ENCODE assay signal across 8 cellular contexts in the genomic region with DNA sequence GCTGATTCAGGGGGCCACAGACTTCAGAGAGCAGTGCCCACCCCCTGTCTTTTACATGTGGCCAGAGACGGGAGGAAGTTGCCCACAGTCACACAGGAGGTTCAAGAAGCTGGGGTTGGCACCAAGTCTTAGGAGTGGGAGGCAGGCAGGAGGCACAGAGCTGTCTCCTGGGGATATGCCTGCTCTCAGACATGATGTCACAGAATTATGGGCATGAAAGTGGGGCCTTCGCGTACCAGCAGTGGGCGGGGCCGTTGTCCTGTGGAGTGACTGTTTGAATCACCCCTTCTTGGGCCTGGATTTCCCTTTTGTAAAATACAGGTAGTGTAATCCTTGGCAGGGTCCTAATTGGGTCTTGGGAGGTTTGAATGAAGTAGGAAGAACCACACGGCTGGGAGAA.
DNase-seq lines count a peak whose midpoint lies in the region; ATAC-seq and TF ChIP-seq lines count a peak whose summit lies in the region.

No MANE protein-coding gene starts in this region.

- ATAC-seq in GM21529 (IDR thresholded peaks at IDR 0.05; ENCODE audit: unreplicated experiment) = peak; percentile 35

- no peak for TF ChIP-seq CTCF in Loucy (conservative IDR thresholded peaks at IDR 0.05; ENCODE audit: low read length)
- TF ChIP-seq CTCF in esophagus muscularis mucosa (IDR thresholded peaks at IDR 0.05) = no peak
- TF ChIP-seq CTCF in stomach (IDR thresholded peaks at IDR 0.05) = no peak

- WGBS in esophagus muscularis mucosa = 63% methylated on average over 4 of the region's 6 CpGs
- 64 to 74% (median 65%) methylated on average over 6 of the region's 6 CpGs for WGBS in stomach, 5 donors

- H2AFZ ChIP-seq in Loucy (ENCODE audit: low read length) = no peak overlapping the region

- no peaks in the 10 kb centered on the region for H3F3A ChIP-seq in Loucy (ENCODE audit: low read depth)

- TF ChIP-seq POLR2A in esophagus muscularis mucosa (IDR thresholded peaks at IDR 0.05; ENCODE audit: low read depth) = no peak
- TF ChIP-seq POLR2A in stomach (IDR thresholded peaks at IDR 0.05) = no peak

- peaks cover 33% of the 10 kb centered on the region; the same call in 1 of the 2 replicates for H3K79me2 ChIP-seq in Loucy (ENCODE audit: insufficient read depth, low read length)

- H3K27me3 ChIP-seq in Loucy (ENCODE audit: insufficient read depth, low read length, poor library complexity, severe bottlenecking) (no peaks in the 10 kb centered on the region), esophagus muscularis mucosa (no peaks in the 10 kb centered on the region), stomach (no peaks in the 10 kb centered on the region)

- intact Hi-C loops in esophagus muscularis mucosa (cut with DNase I) (no loop called here), stomach (cut with DNase I; ENCODE audit: low total_unique reads) (no loop called here)

- no peak for TF ChIP-seq EP300 in esophagus muscularis mucosa (IDR thresholded peaks at IDR 0.05)
- no peak for TF ChIP-seq EP300 in stomach (IDR thresholded peaks at IDR 0.05)

- no peaks in the 10 kb centered on the region for H3K9me3 ChIP-seq in Loucy (ENCODE audit: insufficient read depth, low read depth, low read length)
- H3K9me3 ChIP-seq in esophagus muscularis mucosa = no peaks in the 10 kb centered on the region
- no peaks in the 10 kb centered on the region for H3K9me3 ChIP-seq in stomach

- peak overlapping the region; percentile 59 to 76 (median 71) for H3K27ac ChIP-seq in esophagus muscularis mucosa (replicated peaks in 1 of 4)
- H3K27ac ChIP-seq in stomach = peak overlapping the region; percentile 31 to 89 (median 78)

- peaks cover 16% of the 10 kb centered on the region for H4K20me1 ChIP-seq in Loucy (ENCODE audit: insufficient read depth, low read length, poor library complexity, severe bottlenecking)

- peak overlapping the region; percentile 77 for H3K4me2 ChIP-seq in Loucy (ENCODE audit: low read depth, low read length, poor library complexity, severe bottlenecking)

- peak; percentile 58 for DNase-seq in GF-D8 (lab: John Stamatoyannopoulos, UW)
- DNase-seq in esophagus muscularis mucosa (ENCODE audit: extremely low spot score) = no peak
- no peak for DNase-seq in stomach
- DNase-seq in NCI-H774 (lab: John Stamatoyannopoulos, UW) = no peak
- no peak for DNase-seq in NCI-H82 treated with DMSO at 0.1 percent for 48 hours (lab: John Stamatoyannopoulos, UW; ENCODE audit: unreplicated experiment)
- DNase-seq in NCI-H2107 (lab: John Stamatoyannopoulos, UW) = no peak

- peak overlapping the region; percentile 69 for H3K9ac ChIP-seq in Loucy (ENCODE audit: low read depth, low read length, poor library complexity, severe bottlenecking)

- peaks cover 33% of the 10 kb centered on the region for H3K4me1 ChIP-seq in Loucy (ENCODE audit: insufficient read depth, low read length, poor library complexity, severe bottlenecking)
- H3K4me1 ChIP-seq in esophagus muscularis mucosa = peaks cover 94 to 100% (median 98%) of the 10 kb centered on the region in 4 donors
- H3K4me1 ChIP-seq in stomach = peaks cover 74 to 100% (median 91%) of the 10 kb centered on the region in 4 donors

- peak overlapping the region; percentile 50 for H3K4me3 ChIP-seq in Loucy (ENCODE audit: low read length, poor library complexity, severe bottlenecking)
- no peak overlapping the region for H3K4me3 ChIP-seq in esophagus muscularis mucosa
- H3K4me3 ChIP-seq in stomach = no peak overlapping the region

- no peaks in the 10 kb centered on the region for H3K9me2 ChIP-seq in Loucy (replicated peaks; ENCODE audit: low read depth, low read length)

- peaks cover 67% of the 10 kb centered on the region; the same call in 1 of the 2 replicates for H3K36me3 ChIP-seq in Loucy (ENCODE audit: insufficient read depth, low read length)
- peaks cover 0 to 32% (median 3%) of the 10 kb centered on the region in 4 donors for H3K36me3 ChIP-seq in esophagus muscularis mucosa
- peaks cover 3 to 64% (median 22%) of the 10 kb centered on the region in 4 donors for H3K36me3 ChIP-seq in stomach
